1 cellular context compared by ENCODE assay signal in genomic region chr14:74495356-74495755, GRCh38.
TF ChIP-seq lines count a peak whose summit lies in the region.

No MANE protein-coding gene starts in this region.

TF ChIP-seq in K562, 482 proteins besides CTCF, POLR2A, EP300 and RAD21 (continued from another document):
- TF ChIP-seq HBP1 (CRISPR knock-in tag; IDR thresholded peaks at IDR 0.05) = no peak
TF ChIP-seq in K562: peak in this region for 1.
